Comparison of ENCODE assay signal across 9 cellular contexts in genomic region chr16:81553080-81553813, GRCh38.
DNase-seq lines count a peak whose midpoint lies in the region; ATAC-seq and TF ChIP-seq lines count a peak whose summit lies in the region.
"Had no signal": no experiment of that assay in that cellular context is flagged by ENCODE, and none has a peak within 500 bp of the region (broad histone marks: within the 10 kb centered on the region; RNA-seq: fewer than 3 reads in every experiment).

No MANE protein-coding gene starts in this region.

- ATAC-seq in central memory CD8-positive, alpha-beta T cell (replicated peaks; ENCODE audit: extremely low read depth, poor library complexity, severe bottlenecking), result no peak
- no peak for ATAC-seq in GM18502 (IDR thresholded peaks at IDR 0.05; ENCODE audit: poor library complexity, unreplicated experiment)
- no peak for ATAC-seq in GM18873 (IDR thresholded peaks at IDR 0.05; ENCODE audit: low FRiP score, unreplicated experiment)

- no TSS peak for BruUV-seq in PC-9 (replicated peaks; lab: Mats Ljungman, UMichigan)

- H3K9me3 Mint-ChIP-seq in central memory CD8-positive, alpha-beta T cell, result no peaks in the 10 kb centered on the region
- H3K9me3 Mint-ChIP-seq in activated CD4-positive, alpha-beta memory T cell treated with anti-CD3 and anti-CD28 coated beads, Interleukin-2, amount 10 ng/mL, durations not matched to agents 7 days and 5 days, result no peaks in the 10 kb centered on the region

- no peaks in the 10 kb centered on the region for H3K9me2 ChIP-seq in PC-9 (ENCODE audit: insufficient read depth)

- CTCF ChIA-PET in activated CD4-positive, alpha-beta memory T cell treated with anti-CD3 and anti-CD28 coated beads, Interleukin-2, amount 10 ng/mL, durations not matched to agents 7 days and 5 days (lab: Charles Lee), result no interaction called here
- CTCF ChIA-PET in PC-9 (lab: Charles Lee), result interaction anchor here (0.5 kb wide), 1 partner anchor 133 kb away, joined by 3 read pairs; no protein-coding TSS in a partner anchor

- peaks cover 5% of the 10 kb centered on the region for H3K36me3 Mint-ChIP-seq in central memory CD8-positive, alpha-beta T cell (ENCODE audit: insufficient read depth)
- H3K36me3 Mint-ChIP-seq in activated CD4-positive, alpha-beta memory T cell treated with anti-CD3 and anti-CD28 coated beads, Interleukin-2, amount 10 ng/mL, durations not matched to agents 7 days and 5 days (ENCODE audit: low read depth), result peaks cover 4% of the 10 kb centered on the region

- no peak overlapping the region for H2AFZ ChIP-seq in PC-9

- intact Hi-C loops in PC-9 (cut with micrococcal nuclease; ENCODE audit: unreplicated experiment), result no loop called here

- no peak overlapping the region for H3K4me3 ChIP-seq in skeletal muscle tissue (ENCODE audit: low read length in 3 of 3)
- H3K4me3 ChIP-seq in PC-9, result no peak overlapping the region

- no peak overlapping the region for H3K4me3 Mint-ChIP-seq in central memory CD8-positive, alpha-beta T cell
- no peak overlapping the region for H3K4me3 Mint-ChIP-seq in activated CD4-positive, alpha-beta memory T cell treated with anti-CD3 and anti-CD28 coated beads, Interleukin-2, amount 10 ng/mL, durations not matched to agents 7 days and 5 days

- H3K4me1 Mint-ChIP-seq in central memory CD8-positive, alpha-beta T cell, result peaks cover 81% of the 10 kb centered on the region
- peaks cover 34% of the 10 kb centered on the region for H3K4me1 Mint-ChIP-seq in activated CD4-positive, alpha-beta memory T cell treated with anti-CD3 and anti-CD28 coated beads, Interleukin-2, amount 10 ng/mL, durations not matched to agents 7 days and 5 days

- H3K36me3 ChIP-seq in skeletal muscle tissue (ENCODE audit: control insufficient read depth in 3 of 3, insufficient read depth in 3 of 3, low read length in 3 of 3), result no peaks in the 10 kb centered on the region
- H3K36me3 ChIP-seq in PC-9 (ENCODE audit: low read depth), result no peaks in the 10 kb centered on the region

- H3K27ac ChIP-seq in skeletal muscle tissue (ENCODE audit: low read depth, low read length) (peak overlapping the region; percentile 30), PC-9 (no peak overlapping the region)

- H4K20me1 ChIP-seq in PC-9 (ENCODE audit: insufficient read depth), result peaks cover 48% of the 10 kb centered on the region

- peaks cover 86% of the 10 kb centered on the region for H3K79me2 ChIP-seq in PC-9 (ENCODE audit: low read depth)

- no peaks in the 10 kb centered on the region for H3K27me3 ChIP-seq in skeletal muscle tissue (ENCODE audit: control insufficient read depth in 3 of 3, insufficient read depth in 3 of 3, low read length in 3 of 3)
- H3K27me3 ChIP-seq in PC-9 (ENCODE audit: insufficient read depth, low read depth), result no peaks in the 10 kb centered on the region

- peaks cover 10 to 26% (median 26%) of the 10 kb centered on the region in 3 donors for H3K4me1 ChIP-seq in skeletal muscle tissue (ENCODE audit: control insufficient read depth in 3 of 3, insufficient read depth in 3 of 3, low read length in 3 of 3)
- peaks cover 6% of the 10 kb centered on the region for H3K4me1 ChIP-seq in PC-9 (replicated peaks; ENCODE audit: insufficient read depth)

- no peaks in the 10 kb centered on the region for H3K27me3 Mint-ChIP-seq in central memory CD8-positive, alpha-beta T cell
- H3K27me3 Mint-ChIP-seq in activated CD4-positive, alpha-beta memory T cell treated with anti-CD3 and anti-CD28 coated beads, Interleukin-2, amount 10 ng/mL, durations not matched to agents 7 days and 5 days, result no peaks in the 10 kb centered on the region

- H3K4me2 ChIP-seq in PC-9, result no peak overlapping the region

- H3K27ac Mint-ChIP-seq in central memory CD8-positive, alpha-beta T cell (ENCODE audit: low read depth), result peak overlapping the region; percentile 86
- no peak overlapping the region for H3K27ac Mint-ChIP-seq in activated CD4-positive, alpha-beta memory T cell treated with anti-CD3 and anti-CD28 coated beads, Interleukin-2, amount 10 ng/mL, durations not matched to agents 7 days and 5 days

- H3K9ac ChIP-seq in skeletal muscle tissue (ENCODE audit: low read depth in 1 of 3, low read length in 3 of 3), result no peak overlapping the region

- DNase-seq in EL, result peak; percentile 13
- DNase-seq in central memory CD8-positive, alpha-beta T cell (ENCODE audit: low spot score in 2 of 2), result no peak
- peak; percentile 33 for DNase-seq in left kidney (ENCODE audit: low read depth, low spot score)
- DNase-seq in activated CD4-positive, alpha-beta memory T cell treated with anti-CD3 and anti-CD28 coated beads, Interleukin-2, amount 10 ng/mL, durations not matched to agents 7 days and 5 days, result no peak
- no peak for DNase-seq in PC-9
- DNase-seq: MV-4-11 had no signal

- no peak for TF ChIP-seq CTCF in PC-9 (conservative IDR thresholded peaks at IDR 0.05)

- H3K9me3 ChIP-seq in skeletal muscle tissue (ENCODE audit: control insufficient read depth in 3 of 3, low read length in 3 of 3), result peaks cover 0 to 2% (median 0%) of the 10 kb centered on the region in 3 donors
- H3K9me3 ChIP-seq in PC-9 (ENCODE audit: insufficient read depth, low read depth), result no peaks in the 10 kb centered on the region

- POLR2A ChIA-PET in activated CD4-positive, alpha-beta memory T cell treated with anti-CD3 and anti-CD28 coated beads, Interleukin-2, amount 10 ng/mL, durations not matched to agents 7 days and 5 days (lab: Charles Lee), result interaction anchor here (0.7 kb wide), 1 partner anchor 25 kb away, joined by 3 read pairs; no protein-coding TSS in a partner anchor
- POLR2A ChIA-PET in PC-9 (lab: Charles Lee; ENCODE audit: unreplicated experiment), result no interaction called here

- peaks cover 8% of the 10 kb centered on the region; the same call in 1 of the 2 replicates for H3F3A ChIP-seq in PC-9 (ENCODE audit: insufficient read depth, low read depth)

Comparison
In these comparisons a context has a peak if more than half of its experiments do, and no peak if none do; other contexts are left out.
1. DNase-seq: peak in EL (single experiment) and left kidney (single experiment); none in central memory CD8-positive, alpha-beta T cell (0 of 2), activated CD4-positive, alpha-beta memory T cell treated with anti-CD3 and anti-CD28 coated beads, Interleukin-2, amount 10 ng/mL, durations not matched to agents 7 days and 5 days (single experiment) and PC-9 (0 of 2).